36 cellular contexts compared by ENCODE assay signal in the genomic region with DNA sequence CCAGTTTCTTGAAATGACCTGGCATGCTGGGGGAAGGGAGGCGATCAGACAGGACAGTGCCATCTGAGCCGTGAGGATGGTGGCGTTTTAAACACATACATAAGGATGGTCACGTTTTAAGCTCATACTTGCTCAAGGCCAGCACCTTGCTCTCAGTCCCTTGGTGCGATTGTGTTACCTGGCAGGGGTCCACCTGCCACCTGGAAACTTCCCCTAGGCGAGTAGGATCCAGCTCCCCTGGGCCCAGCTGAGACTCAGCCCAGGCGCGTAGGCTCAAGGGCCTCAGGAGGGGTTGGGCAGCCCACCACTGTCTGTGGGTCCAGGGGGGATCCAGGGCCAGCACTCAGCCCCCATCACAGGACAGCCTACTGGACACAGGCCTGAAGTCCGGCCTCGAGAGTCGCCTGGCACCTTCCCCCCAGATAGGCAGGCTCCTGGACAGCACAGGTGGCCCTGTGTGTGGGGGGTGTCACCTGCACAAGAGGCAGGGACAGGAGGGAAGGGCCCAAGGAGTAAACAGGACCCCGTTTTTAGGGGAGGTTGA.
"Had no signal": no experiment of that assay in that cellular context is flagged by ENCODE, and none has a peak within 500 bp of the region (broad histone marks: within the 10 kb centered on the region; RNA-seq: fewer than 3 reads in every experiment).

No MANE protein-coding gene starts in this region.

- H3K36me3 ChIP-seq: brain microvascular endothelial cell, cardiac muscle cell, Peyer's patch had no signal

- DNase-seq: activated B cell treated with CpG ODN at 0.5 μM for 24 hours; activated CD4-positive, alpha-beta memory T cell treated with anti-CD3 and anti-CD28 coated beads for 36 hours; activated CD4-positive, alpha-beta T cell treated with anti-CD3 and anti-CD28 coated beads for 4 hours; activated CD4-positive, alpha-beta T cell treated with anti-CD3 and anti-CD28 coated beads, Interleukin-2, amount 50 U/mL, for 1 hour; activated CD4-positive, CD25-positive, alpha-beta regulatory T cell treated with anti-CD3 and anti-CD28 coated beads, Interleukin-2, amount 50 U/mL, for 72 hours; activated CD8-positive, alpha-beta memory T cell treated with anti-CD3 and anti-CD28 coated beads, Interleukin-2, amount 50 U/mL, for 48 hours; activated effector memory CD4-positive, alpha-beta T cell treated with Interleukin-2 at 50 U/mL for 16 hours; activated naive CD4-positive, alpha-beta T cell treated with anti-CD3 and anti-CD28 coated beads, Interleukin-2, amount 10 ng/mL, durations not matched to agents 7 days and 5 days; activated naive CD8-positive, alpha-beta T cell treated with anti-CD3 and anti-CD28 coated beads, Interleukin-2, amount 50 U/mL, for 24 hours; activated T-cell treated with anti-CD3 and anti-CD28 coated beads, Interleukin-2, amount 50 U/mL, for 48 hours; anterior cingulate cortex; brain microvascular endothelial cell; KG1; MM.1S; MV-4-11; NCI-H1092; NCI-H1436 treated with DMSO at 0.1 percent for 48 hours; NCI-H1694 treated with DMSO at 0.1 percent for 48 hours; NCI-H2029; NCI-H2171; NCI-H510A; NCI-H526; NCI-H748 treated with DMSO at 0.1 percent for 48 hours; NK-92 treated with Interleukin-12 subunit alpha and Interleukin-12 subunit beta, amount 100 ng/mL, for 24 hours; Peyer's patch; RPMI8226; SIG-M5; T-cell; T-helper 2 cell; T-helper 9 cell had no signal

- H3K27ac ChIP-seq: brain microvascular endothelial cell, cardiac muscle cell, Peyer's patch, VCaP had no signal

- H3K9me3 ChIP-seq: Peyer's patch had no signal

- H3K27me3 ChIP-seq: brain microvascular endothelial cell, cardiac muscle cell, Peyer's patch had no signal

- H3K4me3 Mint-ChIP-seq: activated B cell treated with CpG ODN at 0.5 μM for 24 hours; activated CD4-positive, alpha-beta memory T cell treated with anti-CD3 and anti-CD28 coated beads for 36 hours; activated naive CD4-positive, alpha-beta T cell treated with anti-CD3 and anti-CD28 coated beads, Interleukin-2, amount 10 ng/mL, durations not matched to agents 7 days and 5 days; activated naive CD8-positive, alpha-beta T cell; activated naive CD8-positive, alpha-beta T cell treated with anti-CD3 and anti-CD28 coated beads, Interleukin-2, amount 50 U/mL, for 24 hours; central memory CD8-positive, alpha-beta T cell; T-cell had no signal

- H3K4me1 Mint-ChIP-seq: activated naive CD4-positive, alpha-beta T cell treated with anti-CD3 and anti-CD28 coated beads, Interleukin-2, amount 10 ng/mL, durations not matched to agents 7 days and 5 days; activated naive CD8-positive, alpha-beta T cell treated with anti-CD3 and anti-CD28 coated beads, Interleukin-2, amount 50 U/mL, for 24 hours had no signal

- H3K27me3 Mint-ChIP-seq: activated B cell treated with CpG ODN at 0.5 μM for 24 hours; activated CD4-positive, alpha-beta memory T cell treated with anti-CD3 and anti-CD28 coated beads for 36 hours; activated naive CD4-positive, alpha-beta T cell treated with anti-CD3 and anti-CD28 coated beads, Interleukin-2, amount 10 ng/mL, durations not matched to agents 7 days and 5 days; activated naive CD8-positive, alpha-beta T cell; activated naive CD8-positive, alpha-beta T cell treated with anti-CD3 and anti-CD28 coated beads, Interleukin-2, amount 50 U/mL, for 24 hours; central memory CD8-positive, alpha-beta T cell; T-cell had no signal

- H3K4me3 ChIP-seq: cardiac muscle cell, Peyer's patch had no signal

- H3K4me1 ChIP-seq: Peyer's patch had no signal

- H3K36me3 Mint-ChIP-seq: activated naive CD4-positive, alpha-beta T cell treated with anti-CD3 and anti-CD28 coated beads, Interleukin-2, amount 10 ng/mL, durations not matched to agents 7 days and 5 days had no signal

- ATAC-seq: activated naive CD8-positive, alpha-beta T cell treated with anti-CD3 and anti-CD28 coated beads, Interleukin-2, amount 50 U/mL, for 24 hours; PC-3; SK-N-SH treated with all-trans-retinoic acid at 6 μM for 48 hours; T-cell had no signal

- H3K27ac Mint-ChIP-seq: activated B cell treated with CpG ODN at 0.5 μM for 24 hours; activated CD4-positive, alpha-beta memory T cell treated with anti-CD3 and anti-CD28 coated beads for 36 hours; activated naive CD4-positive, alpha-beta T cell treated with anti-CD3 and anti-CD28 coated beads, Interleukin-2, amount 10 ng/mL, durations not matched to agents 7 days and 5 days; activated naive CD8-positive, alpha-beta T cell; activated naive CD8-positive, alpha-beta T cell treated with anti-CD3 and anti-CD28 coated beads, Interleukin-2, amount 50 U/mL, for 24 hours; T-cell had no signal

- H3K9me3 Mint-ChIP-seq: activated B cell treated with CpG ODN at 0.5 μM for 24 hours; activated CD4-positive, alpha-beta memory T cell treated with anti-CD3 and anti-CD28 coated beads for 36 hours; activated naive CD4-positive, alpha-beta T cell treated with anti-CD3 and anti-CD28 coated beads, Interleukin-2, amount 10 ng/mL, durations not matched to agents 7 days and 5 days; activated naive CD8-positive, alpha-beta T cell treated with anti-CD3 and anti-CD28 coated beads, Interleukin-2, amount 50 U/mL, for 24 hours; central memory CD8-positive, alpha-beta T cell; T-cell had no signal
